Comparison of ENCODE assay signal across 1 cellular context in the genomic region with DNA sequence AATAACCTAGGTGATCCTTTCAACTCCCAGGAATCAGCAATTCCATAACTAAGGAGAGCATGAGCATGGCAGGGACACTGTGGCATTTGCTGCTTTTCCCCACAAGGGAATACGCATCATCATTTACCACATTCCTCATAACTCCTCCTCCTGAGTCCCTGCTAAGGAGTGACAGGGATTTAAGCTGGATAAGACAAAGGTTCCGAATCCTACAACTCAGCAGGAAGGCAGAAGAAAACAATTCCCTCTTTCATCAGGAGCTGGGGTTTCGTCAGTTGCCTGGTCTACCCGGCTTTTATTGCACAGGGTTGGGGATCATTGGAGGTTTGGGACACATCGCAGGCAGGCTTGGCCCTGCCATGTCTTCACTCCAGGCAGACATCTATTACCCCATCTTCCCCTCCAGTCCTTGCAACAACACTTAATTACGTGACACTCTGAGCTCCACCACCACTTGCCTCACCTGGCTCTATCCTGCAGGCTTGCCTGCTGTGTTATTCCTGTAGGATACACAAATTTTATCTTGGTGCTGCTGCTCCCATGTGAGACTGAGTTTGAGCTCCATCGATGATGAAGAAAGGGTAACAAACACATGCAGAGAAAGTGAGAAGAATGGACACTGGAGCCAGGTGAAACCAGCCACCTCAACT.
TF ChIP-seq lines count a peak whose summit lies in the region.

No MANE protein-coding gene starts in this region.

TF ChIP-seq in GM23338, 12 proteins besides CTCF, POLR2A, EP300 and RAD21 (continued from another document):
- no peak for TF ChIP-seq ZNF331 (CRISPR knock-in tag; IDR thresholded peaks at IDR 0.05; ENCODE audit: low read depth)
- no peak for TF ChIP-seq NANOG (IDR thresholded peaks at IDR 0.05; ENCODE audit: borderline replicate concordance)
- no peak for TF ChIP-seq ETS1 (IDR thresholded peaks at IDR 0.05)
- no peak for TF ChIP-seq ZNF462 (CRISPR knock-in tag; IDR thresholded peaks at IDR 0.05)
- TF ChIP-seq POLR2AphosphoS5 (IDR thresholded peaks at IDR 0.05; ENCODE audit: low read depth), result no peak
- TF ChIP-seq JUNB (IDR thresholded peaks at IDR 0.05; ENCODE audit: unreplicated experiment), result no peak
- TF ChIP-seq STAT1 (IDR thresholded peaks at IDR 0.05; ENCODE audit: unreplicated experiment), result no peak
- TF ChIP-seq, protein P1, sequence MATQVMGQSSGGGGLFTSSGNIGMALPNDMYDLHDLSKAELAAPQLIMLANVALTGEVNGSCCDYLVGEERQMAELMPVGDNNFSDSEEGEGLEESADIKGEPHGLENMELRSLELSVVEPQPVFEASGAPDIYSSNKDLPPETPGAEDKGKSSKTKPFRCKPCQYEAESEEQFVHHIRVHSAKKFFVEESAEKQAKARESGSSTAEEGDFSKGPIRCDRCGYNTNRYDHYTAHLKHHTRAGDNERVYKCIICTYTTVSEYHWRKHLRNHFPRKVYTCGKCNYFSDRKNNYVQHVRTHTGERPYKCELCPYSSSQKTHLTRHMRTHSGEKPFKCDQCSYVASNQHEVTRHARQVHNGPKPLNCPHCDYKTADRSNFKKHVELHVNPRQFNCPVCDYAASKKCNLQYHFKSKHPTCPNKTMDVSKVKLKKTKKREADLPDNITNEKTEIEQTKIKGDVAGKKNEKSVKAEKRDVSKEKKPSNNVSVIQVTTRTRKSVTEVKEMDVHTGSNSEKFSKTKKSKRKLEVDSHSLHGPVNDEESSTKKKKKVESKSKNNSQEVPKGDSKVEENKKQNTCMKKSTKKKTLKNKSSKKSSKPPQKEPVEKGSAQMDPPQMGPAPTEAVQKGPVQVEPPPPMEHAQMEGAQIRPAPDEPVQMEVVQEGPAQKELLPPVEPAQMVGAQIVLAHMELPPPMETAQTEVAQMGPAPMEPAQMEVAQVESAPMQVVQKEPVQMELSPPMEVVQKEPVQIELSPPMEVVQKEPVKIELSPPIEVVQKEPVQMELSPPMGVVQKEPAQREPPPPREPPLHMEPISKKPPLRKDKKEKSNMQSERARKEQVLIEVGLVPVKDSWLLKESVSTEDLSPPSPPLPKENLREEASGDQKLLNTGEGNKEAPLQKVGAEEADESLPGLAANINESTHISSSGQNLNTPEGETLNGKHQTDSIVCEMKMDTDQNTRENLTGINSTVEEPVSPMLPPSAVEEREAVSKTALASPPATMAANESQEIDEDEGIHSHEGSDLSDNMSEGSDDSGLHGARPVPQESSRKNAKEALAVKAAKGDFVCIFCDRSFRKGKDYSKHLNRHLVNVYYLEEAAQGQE (IDR thresholded peaks at IDR 0.05; ENCODE audit: unreplicated experiment), result no peak
